1 cellular context compared by ENCODE assay signal in the genomic region with DNA sequence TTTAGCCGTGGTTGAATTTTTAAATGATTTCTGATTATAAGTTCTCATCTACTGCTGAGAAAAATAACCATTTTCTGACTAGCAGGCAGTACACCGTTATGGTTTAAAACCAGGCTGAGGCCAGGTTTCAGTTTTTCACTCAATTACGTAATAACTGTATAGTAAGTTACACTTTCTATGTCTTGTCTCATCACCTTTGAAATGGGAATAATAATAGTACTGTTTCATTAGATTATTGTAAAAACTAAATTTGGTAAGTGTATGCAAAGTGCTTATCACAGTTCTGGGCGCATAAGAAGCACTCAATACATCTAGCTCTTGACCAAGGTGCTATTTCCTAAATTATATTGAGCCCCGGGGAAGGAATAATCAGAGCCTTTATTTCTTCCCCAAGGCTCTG.
TF ChIP-seq lines count a peak whose summit lies in the region.

No MANE protein-coding gene starts in this region.

TF ChIP-seq in IMR-90, 13 proteins besides CTCF, POLR2A, EP300 and RAD21:
- no peak for TF ChIP-seq RCOR1 (IDR thresholded peaks at IDR 0.05; ENCODE audit: insufficient replicate concordance, low read length)
- peak; percentile 80 for TF ChIP-seq CEBPB (IDR thresholded peaks at IDR 0.05; ENCODE audit: low read depth, low read length)
